Comparison of ENCODE assay signal across 24 cellular contexts in the genomic region with DNA sequence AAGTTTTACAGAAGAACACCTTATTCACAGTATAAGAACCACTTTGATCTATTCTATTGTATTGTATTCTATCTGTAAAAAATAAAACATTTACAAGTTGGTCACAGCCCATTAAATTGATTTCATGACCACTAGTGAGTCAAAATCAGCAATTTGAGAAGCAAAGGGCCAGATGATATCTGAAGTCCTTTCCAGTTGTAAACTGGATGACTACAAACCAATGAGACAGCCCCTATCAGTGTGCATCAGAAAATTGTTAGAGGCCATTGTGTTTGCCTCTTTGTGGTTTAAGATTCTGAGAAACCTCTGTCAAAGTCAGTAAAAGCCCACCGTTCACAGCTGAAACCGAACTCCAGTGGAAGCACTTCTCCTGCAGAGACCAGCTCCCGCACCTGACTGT. TPM values are rescaled to one million over a fixed set of nuclear protein-coding genes. Genes with fewer than 3 reads are reported as not detected.
DNase-seq lines count a peak whose midpoint lies in the region; ATAC-seq and TF ChIP-seq lines count a peak whose summit lies in the region.
"Had no signal": no experiment of that assay in that cellular context is flagged by ENCODE, and none has a peak within 500 bp of the region (broad histone marks: within the 10 kb centered on the region; RNA-seq: fewer than 3 reads in every experiment).

No MANE protein-coding gene starts in this region.

- H3K4me1 Mint-ChIP-seq in neural crest cell, result no peaks in the 10 kb centered on the region

- H3K27ac Mint-ChIP-seq in neural crest cell (ENCODE audit: unreplicated experiment), result peak overlapping the region; percentile 63
- H3K27ac Mint-ChIP-seq: HFFc6 had no signal

- DNase-seq in DMS79 treated with DMSO at 0.1 percent for 48 hours (lab: John Stamatoyannopoulos, UW) (peak; percentile 11), DMS79 (lab: John Stamatoyannopoulos, UW) (no peak), kidney epithelial cell (ENCODE audit: low read depth) (peak; percentile 82), neural crest cell (ENCODE audit: low read depth, low spot score) (no peak)
- DNase-seq: GOT3, HFFc6, KG1, MG63, NCI-H1105 treated with DMSO at 0.1 percent for 48 hours, NCI-H146, NCI-H1930, NCI-H446, NCI-H524 treated with DMSO at 0.1 percent for 48 hours, NCI-H774, SIG-M5, SW 1271 had no signal

- no peaks in the 10 kb centered on the region for H3K36me3 Mint-ChIP-seq in neural crest cell (ENCODE audit: low read depth)

- ATAC-seq in GM21717 (IDR thresholded peaks at IDR 0.05; ENCODE audit: unreplicated experiment), result no peak
- no peak for ATAC-seq in GM21529 (IDR thresholded peaks at IDR 0.05; ENCODE audit: unreplicated experiment)
- ATAC-seq in HG03378 (IDR thresholded peaks at IDR 0.05; ENCODE audit: unreplicated experiment), result no peak
- ATAC-seq: Panc1 had no signal

- H3K27me3 ChIP-seq in kidney epithelial cell (ENCODE audit: control insufficient read depth, insufficient read depth, low read length), result no peaks in the 10 kb centered on the region
- H3K27me3 ChIP-seq: MG63 had no signal

- no peak overlapping the region for H3K4me3 ChIP-seq in kidney epithelial cell (ENCODE audit: low read depth, low read length)
- H3K4me3 ChIP-seq: HAP-1, MG63, SK-N-MC had no signal

- no peak overlapping the region for H3K4me3 Mint-ChIP-seq in neural crest cell
- H3K4me3 Mint-ChIP-seq: HFFc6 had no signal

- no peaks in the 10 kb centered on the region for H3K27me3 Mint-ChIP-seq in neural crest cell (ENCODE audit: low read depth)

- no peaks in the 10 kb centered on the region for H3K9me3 Mint-ChIP-seq in neural crest cell
- H3K9me3 Mint-ChIP-seq: HFFc6 had no signal

- no peak for TF ChIP-seq CTCF in VCaP (conservative IDR thresholded peaks at IDR 0.05)
- TF ChIP-seq CTCF in kidney epithelial cell (IDR thresholded peaks at IDR 0.05; ENCODE audit: insufficient read depth, low read length, poor library complexity, severe bottlenecking), result no peak
- TF ChIP-seq CTCF in neural crest cell (conservative IDR thresholded peaks at IDR 0.05), result no peak

- no peaks in the 10 kb centered on the region for H3K36me3 ChIP-seq in kidney epithelial cell (ENCODE audit: control insufficient read depth, insufficient read depth, low read length)
- H3K36me3 ChIP-seq: HAP-1, MG63 had no signal

- H3K27ac ChIP-seq in VCaP, result peak overlapping the region; percentile 7; the same call in 1 of the 2 replicates
- H3K27ac ChIP-seq: 22Rv1, SK-N-MC had no signal

RNA-seq across cellular contexts. Expression of a gene that starts 54.8 kb away (rescaled TPM):
- total RNA-seq in kidney epithelial cell, result 7.1 and 7.8 TPM in 2 replicates
- total RNA-seq in neural crest cell, result 4.1 and 5.7 TPM in 2 replicates

Comparison
In these comparisons a context has a peak if more than half of its experiments do, and no peak if none do; other contexts are left out.
1. DNase-seq: peak in DMS79 treated with DMSO at 0.1 percent for 48 hours (single experiment) and kidney epithelial cell (single experiment); none in DMS79 (single experiment) and neural crest cell (single experiment).